1 cellular context compared by ENCODE assay signal in genomic region chr19:19506592-19506991, GRCh38.
TF ChIP-seq lines count a peak whose summit lies in the region.

No MANE protein-coding gene starts in this region.

TF ChIP-seq in endothelial cell of umbilical vein, 7 proteins besides CTCF, POLR2A, EP300 and RAD21:
- TF ChIP-seq JUN (IDR thresholded peaks at IDR 0.05; ENCODE audit: borderline replicate concordance, insufficient read depth, insufficient read length, low read depth) (no peak), POLR2AphosphoS5 (IDR thresholded peaks at IDR 0.05; ENCODE audit: insufficient read depth, low read depth, low read length) (no peak), FOS (IDR thresholded peaks at IDR 0.05; ENCODE audit: borderline replicate concordance, insufficient read depth, low read length) (no peak), GATA2 (IDR thresholded peaks at IDR 0.05; ENCODE audit: insufficient read depth, insufficient read length, low read depth, low read length) (no peak), MYC (IDR thresholded peaks at IDR 0.05; ENCODE audit: low read depth, low read length) (no peak), EZH2 (IDR thresholded peaks at IDR 0.05; ENCODE audit: borderline replicate concordance, low read depth, low read length, severe bottlenecking) (no peak)
- TF ChIP-seq, protein P1, sequence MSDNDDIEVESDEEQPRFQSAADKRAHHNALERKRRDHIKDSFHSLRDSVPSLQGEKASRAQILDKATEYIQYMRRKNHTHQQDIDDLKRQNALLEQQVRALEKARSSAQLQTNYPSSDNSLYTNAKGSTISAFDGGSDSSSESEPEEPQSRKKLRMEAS (IDR thresholded peaks at IDR 0.05; ENCODE audit: insufficient read depth, insufficient read length), result no peak
